Comparison of ENCODE assay signal across 21 cellular contexts in the genomic region with DNA sequence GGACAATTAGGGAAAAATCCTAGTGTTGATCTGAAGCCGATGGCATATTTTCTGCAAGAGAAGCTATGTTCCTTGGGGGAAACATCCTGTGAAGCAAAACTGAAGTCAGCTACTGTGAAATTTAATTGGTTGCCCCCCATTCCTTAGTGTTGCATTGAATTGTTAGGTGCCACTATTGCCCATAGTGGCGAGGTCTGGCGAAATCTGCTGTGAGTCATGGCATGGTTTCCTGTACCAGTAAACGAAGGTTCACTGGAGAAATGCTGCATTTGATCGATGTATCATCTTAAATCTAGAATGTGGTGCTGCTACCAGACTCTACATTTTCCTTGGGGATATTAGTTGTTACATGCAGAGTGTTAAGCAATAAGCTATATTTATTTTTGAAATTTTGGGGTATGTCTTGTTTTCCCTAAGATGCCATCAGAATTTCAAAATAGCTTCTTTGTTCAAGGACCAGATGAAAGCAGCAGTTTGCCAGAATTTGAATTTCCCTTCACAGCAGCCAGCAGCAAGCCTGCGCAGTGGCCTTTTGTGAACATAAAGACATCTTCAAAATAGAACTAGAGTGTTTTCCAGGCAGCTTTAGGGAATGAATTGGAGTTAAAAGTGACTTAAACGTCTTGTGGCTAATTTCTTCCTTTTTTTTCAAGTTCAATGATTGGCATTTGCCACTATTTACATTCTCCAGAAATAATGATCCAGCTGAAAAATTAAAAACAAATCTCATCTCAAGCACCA.
"Had no signal": no experiment of that assay in that cellular context is flagged by ENCODE, and none has a peak within 500 bp of the region (broad histone marks: within the 10 kb centered on the region; RNA-seq: fewer than 3 reads in every experiment).

No MANE protein-coding gene starts in this region.

- ATAC-seq: activated naive CD8-positive, alpha-beta T cell treated with anti-CD3 and anti-CD28 coated beads, Interleukin-2, amount 50 U/mL, for 24 hours; esophagus mucosa; gastroesophageal sphincter; heart right ventricle; naive thymus-derived CD8-positive, alpha-beta T cell; stimulated activated naive CD8-positive, alpha-beta T cell treated with anti-CD3 and anti-CD28 coated beads, Interleukin-15, Interleukin-2, amounts not matched to agents 100 U/mL and 50 U/mL, for 24 hours had no signal

- H3K4me3 ChIP-seq: coronary artery, gastroesophageal sphincter, heart right ventricle, tibial nerve had no signal

- H3K4me3 Mint-ChIP-seq: activated naive CD4-positive, alpha-beta T cell treated with anti-CD3 and anti-CD28 coated beads, Interleukin-2, amount 10 ng/mL, durations not matched to agents 7 days and 5 days; activated naive CD8-positive, alpha-beta T cell treated with anti-CD3 and anti-CD28 coated beads, Interleukin-2, amount 50 U/mL, for 24 hours; immature natural killer cell; naive thymus-derived CD8-positive, alpha-beta T cell had no signal

- H3K36me3 Mint-ChIP-seq: activated naive CD4-positive, alpha-beta T cell treated with anti-CD3 and anti-CD28 coated beads, Interleukin-2, amount 10 ng/mL, durations not matched to agents 7 days and 5 days; immature natural killer cell; naive thymus-derived CD8-positive, alpha-beta T cell had no signal

- H3K27ac ChIP-seq: coronary artery, gastroesophageal sphincter, heart right ventricle, tibial nerve had no signal

- DNase-seq: activated CD4-positive, alpha-beta T cell treated with anti-CD3 and anti-CD28 coated beads, Interleukin-2, amount 50 U/mL, for 1 hour; activated CD4-positive, CD25-positive, alpha-beta regulatory T cell treated with anti-CD3 and anti-CD28 coated beads, Interleukin-2, amount 50 U/mL, for 72 hours; activated CD8-positive, alpha-beta memory T cell treated with anti-CD3 and anti-CD28 coated beads, Interleukin-2, amount 50 U/mL, for 48 hours; activated effector memory CD4-positive, alpha-beta T cell treated with Interleukin-2 at 50 U/mL for 16 hours; activated naive CD4-positive, alpha-beta T cell treated with anti-CD3 and anti-CD28 coated beads, Interleukin-2, amount 10 ng/mL, durations not matched to agents 7 days and 5 days; activated naive CD8-positive, alpha-beta T cell treated with anti-CD3 and anti-CD28 coated beads, Interleukin-2, amount 50 U/mL, for 24 hours; activated T-cell treated with anti-CD3 and anti-CD28 coated beads, Interleukin-2, amount 50 U/mL, for 48 hours; heart right ventricle; immature natural killer cell; mesendoderm; naive thymus-derived CD8-positive, alpha-beta T cell; occipital lobe; stimulated activated CD4-positive, alpha-beta T cell treated with anti-CD3 and anti-CD28 coated beads, Interleukin-12 subunit alpha, Interleukin-12 subunit beta, amount 100 ng/mL, for 4 hours; stimulated activated CD4-positive, alpha-beta T cell treated with anti-CD3 and anti-CD28 coated beads, Interleukin-2, amount 100 ng/mL, for 24 hours; stimulated activated naive CD8-positive, alpha-beta T cell treated with anti-CD3 and anti-CD28 coated beads, Interleukin-15, Interleukin-2, amounts not matched to agents 100 U/mL and 50 U/mL, for 24 hours; T-helper 1 cell; T-helper 9 cell had no signal

- H3K4me1 Mint-ChIP-seq: activated naive CD4-positive, alpha-beta T cell treated with anti-CD3 and anti-CD28 coated beads, Interleukin-2, amount 10 ng/mL, durations not matched to agents 7 days and 5 days; activated naive CD8-positive, alpha-beta T cell treated with anti-CD3 and anti-CD28 coated beads, Interleukin-2, amount 50 U/mL, for 24 hours; immature natural killer cell; naive thymus-derived CD8-positive, alpha-beta T cell had no signal

- H3K27me3 ChIP-seq: gastroesophageal sphincter, tibial nerve had no signal

- H3K9me3 ChIP-seq: gastroesophageal sphincter, heart right ventricle, tibial nerve had no signal

- H3K27ac Mint-ChIP-seq: activated naive CD4-positive, alpha-beta T cell treated with anti-CD3 and anti-CD28 coated beads, Interleukin-2, amount 10 ng/mL, durations not matched to agents 7 days and 5 days; activated naive CD8-positive, alpha-beta T cell treated with anti-CD3 and anti-CD28 coated beads, Interleukin-2, amount 50 U/mL, for 24 hours; immature natural killer cell; naive thymus-derived CD8-positive, alpha-beta T cell had no signal

- H3K4me1 ChIP-seq: gastroesophageal sphincter, heart right ventricle, tibial nerve had no signal

- H3K27me3 Mint-ChIP-seq: activated naive CD4-positive, alpha-beta T cell treated with anti-CD3 and anti-CD28 coated beads, Interleukin-2, amount 10 ng/mL, durations not matched to agents 7 days and 5 days; activated naive CD8-positive, alpha-beta T cell treated with anti-CD3 and anti-CD28 coated beads, Interleukin-2, amount 50 U/mL, for 24 hours; naive thymus-derived CD8-positive, alpha-beta T cell had no signal

- H3K36me3 ChIP-seq: gastroesophageal sphincter, heart right ventricle, tibial nerve had no signal
